Comparison of ENCODE assay signal across 9 cellular contexts in genomic region chr20:3082306-3082951, GRCh38. TPM values are rescaled to one million over a fixed set of nuclear protein-coding genes. Genes with fewer than 3 reads are reported as not detected.
A peak's percentile ranks its signal among the peaks of the same experiment; 100 is the strongest.
DNase-seq lines count a peak whose midpoint lies in the region; ATAC-seq and TF ChIP-seq lines count a peak whose summit lies in the region.
"Had no signal": no experiment of that assay in that cellular context is flagged by ENCODE, and none has a peak within 500 bp of the region (broad histone marks: within the 10 kb centered on the region; RNA-seq: fewer than 3 reads in every experiment).

No MANE protein-coding gene starts in this region.

- DNase-seq in activated CD4-positive, CD25-positive, alpha-beta regulatory T cell treated with anti-CD3 and anti-CD28 coated beads, Interleukin-2, amount 50 U/mL, for 72 hours, result no peak
- no peak for DNase-seq in activated naive CD4-positive, alpha-beta T cell treated with anti-CD3 and anti-CD28 coated beads, Interleukin-2, amount 50 U/mL, for 72 hours (ENCODE audit: low spot score in 2 of 2)
- peak; percentile 50 for DNase-seq in iPS-NIHi11 (ENCODE audit: low spot score)
- DNase-seq in stimulated activated naive CD8-positive, alpha-beta T cell treated with anti-CD3 and anti-CD28 coated beads, Interleukin-15, amount 100 ng/mL, for 72 hours, result no peak
- DNase-seq in NCI-H524 (lab: John Stamatoyannopoulos, UW), result no peak
- no peak for DNase-seq in GM13976 (ENCODE audit: low spot score)
- DNase-seq in putamen (ENCODE audit: low spot score), result no peak
- DNase-seq: activated gamma-delta T cell had no signal

- no peak overlapping the region for H3K27ac Mint-ChIP-seq in activated naive CD4-positive, alpha-beta T cell treated with anti-CD3 and anti-CD28 coated beads, Interleukin-2, amount 50 U/mL, for 72 hours
- H3K27ac Mint-ChIP-seq in stimulated activated naive CD8-positive, alpha-beta T cell treated with anti-CD3 and anti-CD28 coated beads, Interleukin-15, amount 100 ng/mL, for 72 hours, result no peak overlapping the region

- ATAC-seq in activated CD4-positive, CD25-positive, alpha-beta regulatory T cell treated with anti-CD3 and anti-CD28 coated beads, Interleukin-2, amount 50 U/mL, for 24 hours, result peak; percentile 36 to 53
- peak; percentile 30 to 38 for ATAC-seq in activated naive CD4-positive, alpha-beta T cell treated with anti-CD3 and anti-CD28 coated beads, Interleukin-2, amount 50 U/mL, for 72 hours
- peak; percentile 67 for ATAC-seq in stimulated activated naive CD8-positive, alpha-beta T cell treated with anti-CD3 and anti-CD28 coated beads, Interleukin-15, amount 100 ng/mL, for 72 hours

- no peaks in the 10 kb centered on the region for H3K9me3 Mint-ChIP-seq in activated naive CD4-positive, alpha-beta T cell treated with anti-CD3 and anti-CD28 coated beads, Interleukin-2, amount 50 U/mL, for 72 hours
- H3K9me3 Mint-ChIP-seq in stimulated activated naive CD8-positive, alpha-beta T cell treated with anti-CD3 and anti-CD28 coated beads, Interleukin-15, amount 100 ng/mL, for 72 hours, result no peaks in the 10 kb centered on the region

- peak overlapping the region; percentile 54 to 68 for H3K4me3 Mint-ChIP-seq in stimulated activated naive CD8-positive, alpha-beta T cell treated with anti-CD3 and anti-CD28 coated beads, Interleukin-15, amount 100 ng/mL, for 72 hours

- in situ Hi-C loops in GM13976 (cut with MboI; ENCODE audit: low sequenced_read_pairs, unreplicated experiment), result no loop called here

- H3K27me3 Mint-ChIP-seq in stimulated activated naive CD8-positive, alpha-beta T cell treated with anti-CD3 and anti-CD28 coated beads, Interleukin-15, amount 100 ng/mL, for 72 hours, result peaks cover 59% of the 10 kb centered on the region

- peaks cover 0 to 6% of the 10 kb centered on the region in 2 donors for H3K36me3 Mint-ChIP-seq in activated naive CD4-positive, alpha-beta T cell treated with anti-CD3 and anti-CD28 coated beads, Interleukin-2, amount 50 U/mL, for 72 hours

- H3K4me1 Mint-ChIP-seq in stimulated activated naive CD8-positive, alpha-beta T cell treated with anti-CD3 and anti-CD28 coated beads, Interleukin-15, amount 100 ng/mL, for 72 hours, result peaks cover 30% of the 10 kb centered on the region

- TF ChIP-seq CTCF in GM13976 (IDR thresholded peaks at IDR 0.05; ENCODE audit: borderline replicate concordance, control extremely low read depth, extremely low read depth, insufficient read depth, missing control alignments), result no peak

RNA-seq across cellular contexts. Expression of gene AVP, which starts 2.1 kb away (rescaled TPM):
- total RNA-seq in activated naive CD4-positive, alpha-beta T cell treated with anti-CD3 and anti-CD28 coated beads, Interleukin-2, amount 50 U/mL, for 72 hours, result under 1 TPM in 1 of 2 donors, not detected in 1; 0.45 TPM

RNA-seq across cellular contexts. Expression of gene OXT, which starts 11.0 kb away (rescaled TPM):
- not detected for total RNA-seq in activated naive CD4-positive, alpha-beta T cell treated with anti-CD3 and anti-CD28 coated beads, Interleukin-2, amount 50 U/mL, for 72 hours

RNA-seq across cellular contexts. Expression of gene MRPS26, which starts 36.6 kb away (rescaled TPM):
- 10 to 100 TPM; 39.3 to 60.0 TPM for total RNA-seq in activated naive CD4-positive, alpha-beta T cell treated with anti-CD3 and anti-CD28 coated beads, Interleukin-2, amount 50 U/mL, for 72 hours

RNA-seq across cellular contexts. Expression of gene GNRH2, which starts 39.0 kb away (rescaled TPM):
- 1 to 10 TPM in 1 of 2 donors, under 1 TPM in 1; 0.99 to 2.5 TPM for total RNA-seq in activated naive CD4-positive, alpha-beta T cell treated with anti-CD3 and anti-CD28 coated beads, Interleukin-2, amount 50 U/mL, for 72 hours
